In genomic region chr1:228279011-228279721, GRCh38 we compare ENCODE assay signal across 22 cellular contexts.
DNase-seq lines count a peak whose midpoint lies in the region; ATAC-seq and TF ChIP-seq lines count a peak whose summit lies in the region.
"Had no signal": no experiment of that assay in that cellular context is flagged by ENCODE, and none has a peak within 500 bp of the region (broad histone marks: within the 10 kb centered on the region; RNA-seq: fewer than 3 reads in every experiment).

No MANE protein-coding gene starts in this region.

- no peaks in the 10 kb centered on the region for H3K36me3 Mint-ChIP-seq in activated naive CD8-positive, alpha-beta T cell treated with anti-CD3 and anti-CD28 coated beads, Interleukin-2, amount 10 ng/mL, durations not matched to agents 7 days and 5 days
- no peaks in the 10 kb centered on the region for H3K36me3 Mint-ChIP-seq in activated naive CD8-positive, alpha-beta T cell treated with anti-CD3 and anti-CD28 coated beads, Interleukin-2, amount 50 U/mL, for 24 hours (ENCODE audit: low read depth)
- no peaks in the 10 kb centered on the region for H3K36me3 Mint-ChIP-seq in neural crest cell (ENCODE audit: low read depth)
- H3K36me3 Mint-ChIP-seq: activated naive CD8-positive, alpha-beta T cell treated with anti-CD3 and anti-CD28 coated beads for 36 hours had no signal

- DNase-seq in activated naive CD8-positive, alpha-beta T cell treated with anti-CD3 and anti-CD28 coated beads, Interleukin-2, amount 10 ng/mL, durations not matched to agents 7 days and 5 days, result peak; percentile 29
- no peak for DNase-seq in activated naive CD8-positive, alpha-beta T cell treated with anti-CD3 and anti-CD28 coated beads, Interleukin-2, amount 50 U/mL, for 24 hours
- DNase-seq in ecto neural progenitor cell (ENCODE audit: low spot score) (peak; percentile 43), neural crest cell (ENCODE audit: low read depth, low spot score) (no peak), ureter (ENCODE audit: low spot score) (peak; percentile 39)
- DNase-seq: activated CD4-positive, alpha-beta T cell treated with anti-CD3 and anti-CD28 coated beads for 36 hours; activated naive CD8-positive, alpha-beta T cell treated with anti-CD3 and anti-CD28 coated beads for 36 hours; cerebellar nuclear complex; GDM1; IMR-90; midbrain; NCI-H1048; NCI-H187; NCI-H526 treated with DMSO at 0.1 percent for 48 hours had no signal

- no peak for ATAC-seq in activated naive CD8-positive, alpha-beta T cell treated with anti-CD3 and anti-CD28 coated beads, Interleukin-2, amount 10 ng/mL, durations not matched to agents 7 days and 5 days (ENCODE audit: low read depth)
- ATAC-seq in activated naive CD8-positive, alpha-beta T cell treated with anti-CD3 and anti-CD28 coated beads, Interleukin-2, amount 50 U/mL, for 24 hours, result no peak
- ATAC-seq in HG03342 (IDR thresholded peaks at IDR 0.05; ENCODE audit: unreplicated experiment) (no peak), GM18868 (IDR thresholded peaks at IDR 0.05; ENCODE audit: unreplicated experiment) (no peak), GM21737 (IDR thresholded peaks at IDR 0.05; ENCODE audit: unreplicated experiment) (no peak)
- ATAC-seq: A549; activated CD4-positive, alpha-beta T cell treated with anti-CD3 and anti-CD28 coated beads for 36 hours; naive thymus-derived CD8-positive, alpha-beta T cell; right cardiac atrium had no signal

- no peak overlapping the region for H3K4me3 Mint-ChIP-seq in activated naive CD8-positive, alpha-beta T cell treated with anti-CD3 and anti-CD28 coated beads, Interleukin-2, amount 10 ng/mL, durations not matched to agents 7 days and 5 days
- H3K4me3 Mint-ChIP-seq in activated naive CD8-positive, alpha-beta T cell treated with anti-CD3 and anti-CD28 coated beads, Interleukin-2, amount 50 U/mL, for 24 hours, result no peak overlapping the region
- H3K4me3 Mint-ChIP-seq in neural crest cell, result no peak overlapping the region
- H3K4me3 Mint-ChIP-seq: activated CD4-positive, alpha-beta T cell treated with anti-CD3 and anti-CD28 coated beads for 36 hours; activated naive CD8-positive, alpha-beta T cell treated with anti-CD3 and anti-CD28 coated beads for 36 hours; naive thymus-derived CD8-positive, alpha-beta T cell; stimulated activated naive CD8-positive, alpha-beta T cell treated with anti-CD3 and anti-CD28 coated beads, Interleukin-15, Interleukin-2, amounts not matched to agents 100 ng/mL and 50 ng/mL, for 24 hours; T-helper 1 cell treated with Interleukin-12 subunit alpha and Interleukin-12 subunit beta and Interleukin-4 antibody, amounts not matched to agents 30 μg/mL and 1 μg/mL, for 36 hours had no signal

- H3K9me3 Mint-ChIP-seq in activated naive CD8-positive, alpha-beta T cell treated with anti-CD3 and anti-CD28 coated beads, Interleukin-2, amount 10 ng/mL, durations not matched to agents 7 days and 5 days, result no peaks in the 10 kb centered on the region
- no peaks in the 10 kb centered on the region for H3K9me3 Mint-ChIP-seq in activated naive CD8-positive, alpha-beta T cell treated with anti-CD3 and anti-CD28 coated beads, Interleukin-2, amount 50 U/mL, for 24 hours
- H3K9me3 Mint-ChIP-seq in neural crest cell, result no peaks in the 10 kb centered on the region
- H3K9me3 Mint-ChIP-seq: activated naive CD8-positive, alpha-beta T cell treated with anti-CD3 and anti-CD28 coated beads for 36 hours; naive thymus-derived CD8-positive, alpha-beta T cell; stimulated activated naive CD8-positive, alpha-beta T cell treated with anti-CD3 and anti-CD28 coated beads, Interleukin-15, Interleukin-2, amounts not matched to agents 100 ng/mL and 50 ng/mL, for 24 hours; T-helper 1 cell treated with Interleukin-12 subunit alpha and Interleukin-12 subunit beta and Interleukin-4 antibody, amounts not matched to agents 30 μg/mL and 1 μg/mL, for 36 hours had no signal

- H3K27ac Mint-ChIP-seq in activated naive CD8-positive, alpha-beta T cell treated with anti-CD3 and anti-CD28 coated beads, Interleukin-2, amount 10 ng/mL, durations not matched to agents 7 days and 5 days, result no peak overlapping the region
- no peak overlapping the region for H3K27ac Mint-ChIP-seq in activated naive CD8-positive, alpha-beta T cell treated with anti-CD3 and anti-CD28 coated beads, Interleukin-2, amount 50 U/mL, for 24 hours
- peak overlapping the region; percentile 43 for H3K27ac Mint-ChIP-seq in neural crest cell (ENCODE audit: unreplicated experiment)
- H3K27ac Mint-ChIP-seq: activated CD4-positive, alpha-beta T cell treated with anti-CD3 and anti-CD28 coated beads for 36 hours; activated naive CD8-positive, alpha-beta T cell treated with anti-CD3 and anti-CD28 coated beads for 36 hours; stimulated activated naive CD8-positive, alpha-beta T cell treated with anti-CD3 and anti-CD28 coated beads, Interleukin-15, Interleukin-2, amounts not matched to agents 100 ng/mL and 50 ng/mL, for 24 hours; T-helper 1 cell treated with Interleukin-12 subunit alpha and Interleukin-12 subunit beta and Interleukin-4 antibody, amounts not matched to agents 30 μg/mL and 1 μg/mL, for 36 hours had no signal

- peaks cover 6% of the 10 kb centered on the region for H3K4me1 Mint-ChIP-seq in activated naive CD8-positive, alpha-beta T cell treated with anti-CD3 and anti-CD28 coated beads, Interleukin-2, amount 10 ng/mL, durations not matched to agents 7 days and 5 days
- peaks cover 4% of the 10 kb centered on the region for H3K4me1 Mint-ChIP-seq in activated naive CD8-positive, alpha-beta T cell treated with anti-CD3 and anti-CD28 coated beads, Interleukin-2, amount 50 U/mL, for 24 hours
- no peaks in the 10 kb centered on the region for H3K4me1 Mint-ChIP-seq in neural crest cell

- POLR2A ChIA-PET in activated naive CD8-positive, alpha-beta T cell treated with anti-CD3 and anti-CD28 coated beads, Interleukin-2, amount 10 ng/mL, durations not matched to agents 7 days and 5 days (lab: Charles Lee), result no interaction called here

- no peaks in the 10 kb centered on the region for H3K27me3 Mint-ChIP-seq in activated naive CD8-positive, alpha-beta T cell treated with anti-CD3 and anti-CD28 coated beads, Interleukin-2, amount 10 ng/mL, durations not matched to agents 7 days and 5 days
- no peaks in the 10 kb centered on the region for H3K27me3 Mint-ChIP-seq in activated naive CD8-positive, alpha-beta T cell treated with anti-CD3 and anti-CD28 coated beads, Interleukin-2, amount 50 U/mL, for 24 hours
- no peaks in the 10 kb centered on the region for H3K27me3 Mint-ChIP-seq in neural crest cell (ENCODE audit: low read depth)
- H3K27me3 Mint-ChIP-seq: activated CD4-positive, alpha-beta T cell treated with anti-CD3 and anti-CD28 coated beads for 36 hours; activated naive CD8-positive, alpha-beta T cell treated with anti-CD3 and anti-CD28 coated beads for 36 hours; naive thymus-derived CD8-positive, alpha-beta T cell; stimulated activated naive CD8-positive, alpha-beta T cell treated with anti-CD3 and anti-CD28 coated beads, Interleukin-15, Interleukin-2, amounts not matched to agents 100 ng/mL and 50 ng/mL, for 24 hours had no signal

- TF ChIP-seq CTCF in neural crest cell (conservative IDR thresholded peaks at IDR 0.05), result no peak

Comparison
In these comparisons a context has a peak if more than half of its experiments do, and no peak if none do; other contexts are left out.
1. DNase-seq: peak in activated naive CD8-positive, alpha-beta T cell treated with anti-CD3 and anti-CD28 coated beads, Interleukin-2, amount 10 ng/mL, durations not matched to agents 7 days and 5 days (single experiment), ecto neural progenitor cell (single experiment) and ureter (single experiment); none in activated naive CD8-positive, alpha-beta T cell treated with anti-CD3 and anti-CD28 coated beads, Interleukin-2, amount 50 U/mL, for 24 hours (single experiment) and neural crest cell (single experiment).